Comparison of ENCODE assay signal across 8 cellular contexts in the genomic region with DNA sequence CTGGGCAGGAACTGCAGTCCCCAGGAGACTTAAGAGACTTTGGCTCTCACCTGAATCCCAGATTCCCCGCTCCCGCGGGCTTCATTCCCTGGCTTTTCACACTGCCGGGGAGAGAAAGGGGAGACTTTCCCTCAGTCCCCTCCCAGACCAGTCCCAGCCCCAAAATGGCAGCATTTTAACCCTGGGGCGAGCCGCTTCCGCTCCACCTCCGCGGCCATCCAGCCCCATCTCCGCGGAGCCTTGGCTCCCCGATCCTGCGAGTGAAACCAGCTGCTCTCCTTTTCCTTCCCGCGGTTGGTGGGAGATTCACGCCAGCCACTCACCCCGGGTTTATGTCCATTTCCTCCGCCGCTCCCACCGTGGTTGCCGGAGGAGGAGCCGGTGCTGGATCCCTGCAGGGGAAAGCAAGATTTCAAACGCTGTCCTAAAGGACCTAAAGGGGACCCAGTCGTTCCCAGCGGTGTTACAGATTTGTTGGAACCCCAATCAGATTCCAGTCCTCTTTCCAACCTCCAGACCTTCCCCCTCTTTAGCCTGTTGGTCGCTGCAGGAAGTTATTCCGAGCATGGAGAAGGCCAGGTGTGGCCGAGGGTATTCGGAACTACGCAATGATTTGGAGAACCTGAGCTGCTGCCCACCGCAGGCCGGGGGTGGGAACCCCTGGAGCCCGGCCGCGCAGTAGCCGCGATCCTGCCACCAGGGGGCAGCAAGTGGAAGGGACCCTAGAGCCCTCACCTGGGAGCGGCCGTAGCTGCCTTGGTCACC. TPM values are rescaled to one million over a fixed set of nuclear protein-coding genes. Genes with fewer than 3 reads are reported as not detected.
A peak's percentile ranks its signal among the peaks of the same experiment; 100 is the strongest.
DNase-seq lines count a peak whose midpoint lies in the region; ATAC-seq and TF ChIP-seq lines count a peak whose summit lies in the region.

No MANE protein-coding gene starts in this region.

- H3K4me1 ChIP-seq in OCI-LY1 (ENCODE audit: insufficient read depth, low read length, severe bottlenecking) = no peaks in the 10 kb centered on the region

- H3K9ac ChIP-seq in OCI-LY1 (ENCODE audit: low read length) = no peak overlapping the region

- H2AFZ ChIP-seq in OCI-LY1 (ENCODE audit: low read length) = no peak overlapping the region

- DNase-seq in Calu3 (peak; percentile 98), activated T-helper 1 cell treated with Interleukin-2 at 50 U/mL for 16 hours (ENCODE audit: low read depth) (peak; percentile 56), fibroblast of pulmonary artery (ENCODE audit: low read depth) (peak; percentile 49)
- DNase-seq in stimulated activated naive CD8-positive, alpha-beta T cell treated with anti-CD3 and anti-CD28 coated beads, Interleukin-15, Interleukin-2, amounts not matched to agents 100 U/mL and 50 U/mL, for 24 hours = peak; percentile 90

- H3K4me1 Mint-ChIP-seq in Calu3 (ENCODE audit: low read depth, unreplicated experiment) = peaks cover 20% of the 10 kb centered on the region
- peaks cover 5% of the 10 kb centered on the region for H3K4me1 Mint-ChIP-seq in nephron

- no peak overlapping the region for H3K4me2 ChIP-seq in OCI-LY1 (ENCODE audit: low read length)

- TF ChIP-seq CTCF in Calu3 (IDR thresholded peaks at IDR 0.05; ENCODE audit: unreplicated experiment) = peak; percentile 98
- TF ChIP-seq CTCF in OCI-LY1 (IDR thresholded peaks at IDR 0.05; ENCODE audit: low read length) = peak; percentile 90
- TF ChIP-seq CTCF in fibroblast of pulmonary artery (IDR thresholded peaks at IDR 0.05; ENCODE audit: low read length, missing control alignments) = peak; percentile 83
- peak; percentile 97 to 98 (median 98) for TF ChIP-seq CTCF in nephron (IDR thresholded peaks at IDR 0.05; ENCODE audit: unreplicated experiment in 3 of 3)

- ATAC-seq in HG03108 (IDR thresholded peaks at IDR 0.05; ENCODE audit: unreplicated experiment) (peak; percentile 65), GM21737 (IDR thresholded peaks at IDR 0.05; ENCODE audit: unreplicated experiment) (no peak)
- ATAC-seq in stimulated activated naive CD8-positive, alpha-beta T cell treated with anti-CD3 and anti-CD28 coated beads, Interleukin-15, Interleukin-2, amounts not matched to agents 100 U/mL and 50 U/mL, for 24 hours = peak; percentile 69

- intact Hi-C loops in Calu3 (cut with micrococcal nuclease; ENCODE audit: unreplicated experiment) = loop anchor here (5.0 kb wide), 1 partner anchor 37 kb away; a partner anchor contains a TSS

- peak overlapping the region; percentile 93 for H3K4me3 Mint-ChIP-seq in Calu3 (ENCODE audit: low read depth, unreplicated experiment)
- peak overlapping the region; percentile 86 to 91 (median 89) for H3K4me3 Mint-ChIP-seq in nephron

- peaks cover 44% of the 10 kb centered on the region for H3K36me3 Mint-ChIP-seq in Calu3 (ENCODE audit: insufficient read depth, unreplicated experiment)
- H3K36me3 Mint-ChIP-seq in nephron (ENCODE audit: low read depth) = no peaks in the 10 kb centered on the region

- no peaks in the 10 kb centered on the region for H3K9me3 ChIP-seq in OCI-LY1 (ENCODE audit: low read length)

- BruUV-seq in Calu3 (replicated peaks; lab: Mats Ljungman, UMichigan) = TSS peak; percentile 77

- no peaks in the 10 kb centered on the region for H3K79me2 ChIP-seq in OCI-LY1 (ENCODE audit: insufficient read depth, low read length)

- H3K27ac ChIP-seq in OCI-LY1 (ENCODE audit: low read depth, low read length, poor library complexity, severe bottlenecking) = no peak overlapping the region

- H3F3A ChIP-seq in OCI-LY1 (ENCODE audit: insufficient read depth, low read length) = no peaks in the 10 kb centered on the region

- CTCF ChIA-PET in Calu3 (lab: Charles Lee) = interaction anchor here (0.5 to 2.3 kb wide), 20 partner anchors 9 to 488 kb away, joined by 3 to 14 read pairs (median 4); a partner anchor contains a TSS

- no peaks in the 10 kb centered on the region for H3K9me2 ChIP-seq in OCI-LY1 (ENCODE audit: low read depth, low read length)

- H3K27me3 Mint-ChIP-seq in Calu3 (ENCODE audit: unreplicated experiment) (peaks cover 31% of the 10 kb centered on the region), nephron (ENCODE audit: low read depth) (peaks cover 79% of the 10 kb centered on the region)

- H3K9me3 Mint-ChIP-seq in Calu3 (ENCODE audit: low read depth, unreplicated experiment) = no peaks in the 10 kb centered on the region
- H3K9me3 Mint-ChIP-seq in nephron = no peaks in the 10 kb centered on the region

- H3K36me3 ChIP-seq in OCI-LY1 (ENCODE audit: insufficient read depth, low read length) = no peaks in the 10 kb centered on the region

- peak overlapping the region; percentile 94 for H3K27ac Mint-ChIP-seq in Calu3 (ENCODE audit: unreplicated experiment)
- H3K27ac Mint-ChIP-seq in nephron = peak overlapping the region; percentile 83 to 92 (median 91)

- H3K4me3 ChIP-seq in OCI-LY1 (ENCODE audit: low read depth, low read length, poor library complexity, severe bottlenecking) (no peak overlapping the region), fibroblast of pulmonary artery (replicated peaks; ENCODE audit: low read depth, low read length) (peak overlapping the region; percentile 26)

- no peaks in the 10 kb centered on the region for H4K20me1 ChIP-seq in OCI-LY1 (ENCODE audit: insufficient read depth, low read length)

- peaks cover 7% of the 10 kb centered on the region; the same call in 1 of the 2 replicates for H3K27me3 ChIP-seq in OCI-LY1 (ENCODE audit: insufficient read depth, low read length)

RNA-seq across cellular contexts. Expression of a gene that starts 3.4 kb away (rescaled TPM):
- 218 and 224 TPM in 2 replicates for total RNA-seq in Calu3 (2022)

RNA-seq across cellular contexts. Expression of a gene that starts 18.1 kb away (rescaled TPM):
- not detected in 2 replicates for total RNA-seq in Calu3 (2022)

RNA-seq across cellular contexts. Expression of a gene that starts 19.8 kb away (rescaled TPM):
- total RNA-seq in Calu3 (2022) = not detected in 2 replicates

RNA-seq across cellular contexts. Expression of a gene that starts 23.2 kb away (rescaled TPM):
- total RNA-seq in Calu3 (2022) = not detected in 2 replicates

RNA-seq across cellular contexts. Expression of a gene that starts 35.4 kb away (rescaled TPM):
- 114 and 118 TPM in 2 replicates for total RNA-seq in Calu3 (2022)
